ENCODE assay signal across 8 cellular contexts in the genomic region with DNA sequence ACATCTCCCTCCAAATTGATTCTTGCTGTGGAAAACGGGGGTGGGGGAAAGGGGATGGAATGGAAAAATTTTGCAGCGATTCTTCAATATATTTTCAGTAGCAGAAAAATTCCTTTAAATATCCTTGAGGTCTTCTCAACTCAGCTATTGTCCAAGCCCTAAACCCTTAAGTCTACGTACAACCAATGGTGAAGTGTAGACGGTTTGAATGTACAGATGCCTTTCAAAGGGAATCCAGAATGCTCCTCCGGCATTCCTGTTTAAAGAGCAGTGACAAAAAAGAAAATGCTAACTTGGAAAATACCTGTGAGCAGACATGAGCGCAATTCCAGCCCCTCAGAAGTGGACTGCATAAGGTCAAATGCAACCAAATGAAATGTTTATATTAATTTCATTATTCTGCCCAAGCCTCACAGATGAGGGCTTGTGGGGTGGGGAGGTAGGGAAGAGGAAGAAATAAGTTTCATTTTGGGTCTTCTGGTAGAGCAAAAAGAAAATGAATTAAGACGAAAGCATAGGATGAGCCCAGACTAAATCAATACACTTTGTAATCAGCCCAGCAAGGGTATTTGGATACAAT. TPM values are rescaled to one million over a fixed set of nuclear protein-coding genes. Genes with fewer than 3 reads are reported as not detected.
A peak's percentile ranks its signal among the peaks of the same experiment; 100 is the strongest.
DNase-seq lines count a peak whose midpoint lies in the region; ATAC-seq and TF ChIP-seq lines count a peak whose summit lies in the region.

No MANE protein-coding gene starts in this region.

- TF ChIP-seq CTCF in RWPE1 (conservative IDR thresholded peaks at IDR 0.05; ENCODE audit: low read depth) (no peak), psoas muscle (IDR thresholded peaks at IDR 0.05) (no peak)

- no peaks in the 10 kb centered on the region for H3K9me3 ChIP-seq in psoas muscle

- H3K27me3 ChIP-seq in psoas muscle (ENCODE audit: insufficient read depth in 3 of 3, low read length in 2 of 3) = no peaks in the 10 kb centered on the region

- POLR2A ChIA-PET in RWPE1 (lab: Yijun Ruan, JAX; ENCODE audit: low non-redundant PET) = no interaction called here

- in situ Hi-C loops in G401 (cut with HindIII; ENCODE audit: low sequenced_read_pairs) = no loop called here

- H3K27ac ChIP-seq in RWPE1 = peak overlapping the region; percentile 97
- peak overlapping the region; percentile 93 for H3K27ac ChIP-seq in psoas muscle

- CTCF ChIA-PET in RWPE1 (lab: Yijun Ruan, JAX) = no interaction called here

- peak overlapping the region; percentile 95 for H3K4me3 ChIP-seq in psoas muscle

- intact Hi-C loops in psoas muscle (cut with DNase I) = loop anchor here (5.0 to 10.0 kb wide), 5 partner anchors 38 to 1036 kb away; no protein-coding TSS in a partner anchor

- WGBS in psoas muscle, 3 donors = 78 to 88% (median 83%) methylated on average over 7 of the region's 7 CpGs

- DNase-seq in G401 (ENCODE audit: low spot score) = peak; percentile 4
- DNase-seq in RWPE1 (ENCODE audit: low spot score) = no peak
- peak; percentile 31 for DNase-seq in fibroblast of peridontal ligament (ENCODE audit: extremely low read depth)
- no peak for DNase-seq in psoas muscle
- DNase-seq in LoVo (ENCODE audit: low spot score) = no peak

- ATAC-seq in psoas muscle (no peak), HG03432 (IDR thresholded peaks at IDR 0.05; ENCODE audit: unreplicated experiment) (no peak), GM21737 (IDR thresholded peaks at IDR 0.05; ENCODE audit: unreplicated experiment) (no peak)
- ATAC-seq in activated CD4-positive, CD25-positive, alpha-beta regulatory T cell treated with anti-CD3 and anti-CD28 coated beads, Interleukin-2, amount 50 U/mL, for 24 hours = no peak

- H3K36me3 ChIP-seq in psoas muscle (ENCODE audit: insufficient read depth in 1 of 2, low read depth in 1 of 2) = no peaks in the 10 kb centered on the region

- H3K4me1 ChIP-seq in psoas muscle = peaks cover 42% of the 10 kb centered on the region

RNA-seq across cellular contexts. Expression of a gene that starts 2.8 kb away (rescaled TPM):
- total RNA-seq in G401 (2014; rRNA removed; shearing (Covaris generic)) = 1.1 and 9.7 TPM in 2 replicates
- 10 to 100 TPM; 15.4 to 26.4 (median 19.6) TPM for total RNA-seq in psoas muscle
- 10 to 100 TPM in 1 of 3 donors, 1 to 10 TPM in 2; 2.6 to 10.2 (median 9.5) TPM for polyA plus RNA-seq in psoas muscle

Comparison
In these comparisons a context has a peak if more than half of its experiments do, and no peak if none do; other contexts are left out.
1. DNase-seq: peak in G401 (single experiment) and fibroblast of peridontal ligament (single experiment); none in RWPE1 (single experiment), psoas muscle (0 of 2) and LoVo (single experiment).